Comparison of ENCODE assay signal across 12 cellular contexts in genomic region chr9:38062498-38063362, GRCh38. TPM values are rescaled to one million over a fixed set of nuclear protein-coding genes. Genes with fewer than 3 reads are reported as not detected.
DNase-seq lines count a peak whose midpoint lies in the region; ATAC-seq and TF ChIP-seq lines count a peak whose summit lies in the region.
"Had no signal": no experiment of that assay in that cellular context is flagged by ENCODE, and none has a peak within 500 bp of the region (broad histone marks: within the 10 kb centered on the region; RNA-seq: fewer than 3 reads in every experiment).

No MANE protein-coding gene starts in this region.

- H3K4me2 ChIP-seq in osteoblast (ENCODE audit: insufficient read depth, low read length): peak overlapping the region; percentile 34

- H2AFZ ChIP-seq in osteoblast (ENCODE audit: low read length): no peak overlapping the region

- H3K27me3 ChIP-seq in esophagus muscularis mucosa (no peaks in the 10 kb centered on the region), osteoblast (ENCODE audit: insufficient read depth, low read length) (no peaks in the 10 kb centered on the region)

- 83% methylated on average over 12 of the region's 12 CpGs for WGBS in esophagus muscularis mucosa

- peaks cover 90% of the 10 kb centered on the region for H3K79me2 ChIP-seq in osteoblast (ENCODE audit: insufficient read depth, low read length)

- peak; percentile 35 for DNase-seq in DMS79 (lab: John Stamatoyannopoulos, UW)
- DNase-seq in OCI-M1 (lab: John Stamatoyannopoulos, UW): peak; percentile 21
- no peak for DNase-seq in esophagus muscularis mucosa (ENCODE audit: extremely low spot score)
- peak; percentile 91 for DNase-seq in osteoblast (ENCODE audit: insufficient read length, low spot score, missing footprints)
- DNase-seq in NCI-H1105 treated with DMSO at 0.1 percent for 48 hours (lab: John Stamatoyannopoulos, UW): no peak
- no peak for DNase-seq in NCI-H1048 (lab: John Stamatoyannopoulos, UW)
- DNase-seq: NCI-H510A treated with DMSO at 0.1 percent for 48 hours; stimulated activated CD4-positive, alpha-beta T cell treated with anti-CD3 and anti-CD28 coated beads, Interleukin-4, amount 100 ng/mL, for 24 hours had no signal

- H3K4me3 ChIP-seq in esophagus muscularis mucosa: no peak overlapping the region
- H3K4me3 ChIP-seq in osteoblast (ENCODE audit: insufficient read depth, low read length): no peak overlapping the region
- H3K4me3 ChIP-seq: lung had no signal

- H3K9me3 ChIP-seq in esophagus muscularis mucosa: no peaks in the 10 kb centered on the region
- no peaks in the 10 kb centered on the region for H3K9me3 ChIP-seq in osteoblast (ENCODE audit: low read depth, low read length)

- ATAC-seq in GM21825 (IDR thresholded peaks at IDR 0.05; ENCODE audit: unreplicated experiment) (no peak), GM19395 (IDR thresholded peaks at IDR 0.05; ENCODE audit: unreplicated experiment) (no peak)
- ATAC-seq: activated T-helper 17 cell treated with anti-CD3 and anti-CD28 coated beads, Interleukin-2, amount 50 U/mL, for 72 hours had no signal

- peaks cover 62% of the 10 kb centered on the region for H4K20me1 ChIP-seq in osteoblast (ENCODE audit: insufficient read depth, low read length)

- no peak for TF ChIP-seq CTCF in esophagus muscularis mucosa (IDR thresholded peaks at IDR 0.05)
- no peak for TF ChIP-seq CTCF in osteoblast (IDR thresholded peaks at IDR 0.05; ENCODE audit: extremely low read depth, low read depth, low read length)

- no peak for TF ChIP-seq EP300 in esophagus muscularis mucosa (IDR thresholded peaks at IDR 0.05)

- H3K27ac ChIP-seq in esophagus muscularis mucosa (replicated peaks in 1 of 4) (peak overlapping the region in 3 of 4 donors; percentile 23 to 96 (median 90)), osteoblast (ENCODE audit: low read depth, low read length) (peak overlapping the region; percentile 82)

- no peak for TF ChIP-seq POLR2A in esophagus muscularis mucosa (IDR thresholded peaks at IDR 0.05; ENCODE audit: low read depth)

- H3K36me3 ChIP-seq in esophagus muscularis mucosa (peaks cover 0 to 3% (median 0%) of the 10 kb centered on the region in 4 donors), osteoblast (ENCODE audit: insufficient read depth, low read length) (peaks cover 11% of the 10 kb centered on the region)

- H3K4me1 ChIP-seq in esophagus muscularis mucosa (peaks cover 81 to 100% (median 87%) of the 10 kb centered on the region in 4 donors), osteoblast (ENCODE audit: insufficient read depth, low read length) (peaks cover 53% of the 10 kb centered on the region)

- intact Hi-C loops in esophagus muscularis mucosa (cut with DNase I): no loop called here

RNA-seq across cellular contexts. Expression of gene SHB, which starts 6.3 kb away (rescaled TPM):
- total RNA-seq in esophagus muscularis mucosa (10 to 100 TPM; 16.6 to 21.2 (median 21.0) TPM), osteoblast (8.8 and 9.4 TPM in 2 replicates)

Comparison
In these comparisons a context has a peak if more than half of its experiments do, and no peak if none do; other contexts are left out.
1. DNase-seq: peak in DMS79 (single experiment), OCI-M1 (single experiment) and osteoblast (single experiment); none in esophagus muscularis mucosa (single experiment), NCI-H1105 treated with DMSO at 0.1 percent for 48 hours (single experiment) and NCI-H1048 (single experiment).